In the genomic region with DNA sequence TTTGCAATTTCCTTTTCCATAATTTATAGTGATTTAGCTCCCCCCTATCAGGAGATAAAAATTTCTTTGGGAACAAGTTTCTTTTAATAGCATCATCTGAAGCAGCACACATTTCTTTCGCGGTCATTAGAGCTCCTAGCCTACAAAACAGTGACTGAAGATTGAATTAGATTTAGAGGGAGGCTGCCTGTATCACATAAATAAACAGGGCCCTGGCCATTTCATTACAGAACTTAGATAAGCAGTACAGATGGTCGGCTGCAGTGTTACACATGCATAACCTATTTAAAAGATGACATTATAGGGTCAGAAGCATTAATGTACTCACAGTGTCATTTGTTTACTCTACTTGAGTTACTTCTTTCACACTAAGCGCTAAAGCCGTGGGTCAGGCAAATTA, we compare ENCODE assay signal across 13 cellular contexts.
A peak's percentile ranks its signal among the peaks of the same experiment; 100 is the strongest.
DNase-seq lines count a peak whose midpoint lies in the region; ATAC-seq, FAIRE-seq and TF ChIP-seq lines count a peak whose summit lies in the region.
"Had no signal": no experiment of that assay in that cellular context is flagged by ENCODE, and none has a peak within 500 bp of the region (broad histone marks: within the 10 kb centered on the region; RNA-seq: fewer than 3 reads in every experiment).

No MANE protein-coding gene starts in this region.

- WGBS in IMR-90 (ENCODE audit: extremely low coverage in 2 of 2, insufficient read length in 1 of 2), 2 experiments, result 0% methylated on average over 1 of the region's 5 CpGs; no CpG with 5 or more reads in 1 of the 2 experiments

- no peak overlapping the region for H3K4me2 ChIP-seq in IMR-90 (ENCODE audit: low read depth, low read length)
- H3K4me2 ChIP-seq: BLaER1 treated with 17β-estradiol and CSF1 and Interleukin-3, amounts not matched to agents 10 nM and 100 nM had no signal

- TF ChIP-seq RAD21 in IMR-90 (IDR thresholded peaks at IDR 0.05; ENCODE audit: low read length), result no peak

- POLR2A ChIA-PET in IMR-90 (lab: Charles Lee; ENCODE audit: unreplicated experiment), result no interaction called here

- H2AFZ ChIP-seq in IMR-90 (replicated peaks; ENCODE audit: low read length, poor library complexity), result no peak overlapping the region

- TF ChIP-seq POLR2A in IMR-90 (IDR thresholded peaks at IDR 0.05; ENCODE audit: low read depth, low read length), result no peak

- no peak for FAIRE-seq in RCC 7860 (lab: Jason Lieb, UNC)
- FAIRE-seq: GM12892 had no signal

- H3K4me3 ChIP-seq in right atrium auricular region (no peak overlapping the region), IMR-90 (ENCODE audit: insufficient read depth, low read depth, low read length) (no peak overlapping the region)
- H3K4me3 ChIP-seq: BLaER1 treated with 17β-estradiol and CSF1 and Interleukin-3, amounts not matched to agents 10 nM and 100 nM had no signal

- H3K79me1 ChIP-seq in IMR-90 (ENCODE audit: low read depth in 1 of 2, low read length in 2 of 2), result no peaks in the 10 kb centered on the region

- intact Hi-C loops in Right ventricle myocardium superior (cut with DNase I), result loop anchor here (5.0 kb wide), 1 partner anchor 352 kb away; no protein-coding TSS in a partner anchor
- intact Hi-C loops in IMR-90 (cut with micrococcal nuclease), result loop anchor here (10.0 kb wide), 2 partner anchors 185 to 255 kb away; no protein-coding TSS in a partner anchor

- DNase-seq in Right ventricle myocardium superior (no peak), right atrium auricular region (ENCODE audit: low spot score) (no peak), EH (ENCODE audit: low read depth) (peak; percentile 18), IMR-90 (peak; percentile 48), islet precursor cell (no peak), RCC 7860 (ENCODE audit: low spot score) (no peak)
- DNase-seq: 8988T, DMS79, GDM1 had no signal

- no peak overlapping the region for H3K23ac ChIP-seq in IMR-90 (ENCODE audit: low read depth, low read length)

- H3K27me3 ChIP-seq in right atrium auricular region (no peaks in the 10 kb centered on the region), IMR-90 (ENCODE audit: control insufficient read depth, insufficient read depth, low read length) (no peaks in the 10 kb centered on the region)
- H3K27me3 ChIP-seq: BLaER1 treated with 17β-estradiol and CSF1 and Interleukin-3, amounts not matched to agents 10 nM and 100 nM had no signal

- no peak for TF ChIP-seq CTCF in right atrium auricular region (IDR thresholded peaks at IDR 0.05)
- no peak for TF ChIP-seq CTCF in IMR-90 (conservative IDR thresholded peaks at IDR 0.05; ENCODE audit: low read depth, low read length)

- peak; percentile 41 for ATAC-seq in Right ventricle myocardium superior (ENCODE audit: poor library complexity)
- ATAC-seq in IMR-90 (ENCODE audit: low read depth), result 0 out of 2 replicates have a peak, but pooled peaks have one; percentile 34
- peak; percentile 38; the same call in 1 of the 3 replicates for ATAC-seq in SK-N-SH treated with all-trans-retinoic acid at 6 μM for 48 hours
- ATAC-seq in GM21447 (IDR thresholded peaks at IDR 0.05; ENCODE audit: unreplicated experiment), result no peak

- no peak overlapping the region for H4K5ac ChIP-seq in IMR-90 (ENCODE audit: low read depth, low read length)

- no peak overlapping the region for H2AK9ac ChIP-seq in IMR-90 (replicated peaks; ENCODE audit: low read depth, low read length, poor library complexity)

- H3K27ac ChIP-seq in right atrium auricular region, result peak overlapping the region in 1 of 2 donors; percentile 28
- H3K27ac ChIP-seq in IMR-90 (ENCODE audit: insufficient read depth, low read length), result no peak overlapping the region
- H3K27ac ChIP-seq: BLaER1 treated with 17β-estradiol and CSF1 and Interleukin-3, amounts not matched to agents 10 nM and 100 nM had no signal

- H3K18ac ChIP-seq in IMR-90 (ENCODE audit: low read depth, low read length), result no peak overlapping the region

- in situ Hi-C loops in IMR-90 (cut with MboI; ENCODE audit: low sequenced_read_pairs), result loop anchor here (10.0 kb wide), 1 partner anchor 95 kb away; no protein-coding TSS in a partner anchor

- no peak overlapping the region for H2BK15ac ChIP-seq in IMR-90 (ENCODE audit: low read depth, low read length)

- H3K9ac ChIP-seq in IMR-90 (ENCODE audit: low read depth, low read length), result no peak overlapping the region
- H3K9ac ChIP-seq: BLaER1 treated with 17β-estradiol and CSF1 and Interleukin-3, amounts not matched to agents 10 nM and 100 nM had no signal

- H3K4me1 ChIP-seq in right atrium auricular region (peaks cover 0 to 13% of the 10 kb centered on the region in 2 donors), IMR-90 (ENCODE audit: control insufficient read depth, insufficient read depth, low read length) (no peaks in the 10 kb centered on the region; the same call in 1 of the 2 replicates)
- H3K4me1 ChIP-seq: BLaER1 treated with 17β-estradiol and CSF1 and Interleukin-3, amounts not matched to agents 10 nM and 100 nM had no signal

- no peaks in the 10 kb centered on the region for H3K9me3 ChIP-seq in right atrium auricular region
- no peaks in the 10 kb centered on the region for H3K9me3 ChIP-seq in IMR-90 (ENCODE audit: control insufficient read depth, insufficient read depth, low read length)
- H3K9me3 ChIP-seq: BLaER1 treated with 17β-estradiol and CSF1 and Interleukin-3, amounts not matched to agents 10 nM and 100 nM had no signal

- no peak overlapping the region for H2AK5ac ChIP-seq in IMR-90 (ENCODE audit: low read depth, low read length)

- H2BK5ac ChIP-seq in IMR-90 (ENCODE audit: low read depth, low read length, poor library complexity, severe bottlenecking), result no peak overlapping the region

- H4K20me1 ChIP-seq in IMR-90 (ENCODE audit: insufficient read depth, low read length), result no peaks in the 10 kb centered on the region
- H4K20me1 ChIP-seq: BLaER1 treated with 17β-estradiol and CSF1 and Interleukin-3, amounts not matched to agents 10 nM and 100 nM had no signal

- H4K8ac ChIP-seq in IMR-90 (ENCODE audit: low read depth in 2 of 2, low read length in 2 of 2), result no peak overlapping the region

- H3K36me3 ChIP-seq in right atrium auricular region (no peaks in the 10 kb centered on the region), IMR-90 (ENCODE audit: control insufficient read depth, insufficient read depth, low read length) (no peaks in the 10 kb centered on the region)
- H3K36me3 ChIP-seq: BLaER1 treated with 17β-estradiol and CSF1 and Interleukin-3, amounts not matched to agents 10 nM and 100 nM had no signal

- H2BK120ac ChIP-seq in IMR-90 (ENCODE audit: low read depth, low read length), result no peak overlapping the region

- H3K56ac ChIP-seq in IMR-90 (ENCODE audit: extremely low read depth, insufficient read depth, low read length), result no peak overlapping the region

- H3K9me1 ChIP-seq in IMR-90 (ENCODE audit: insufficient read depth, low read length), result no peaks in the 10 kb centered on the region

- H4K91ac ChIP-seq in IMR-90 (ENCODE audit: insufficient read depth, low read depth, low read length), result no peak overlapping the region

- H2BK20ac ChIP-seq in IMR-90 (ENCODE audit: low read depth, low read length), result no peak overlapping the region

- CTCF ChIA-PET in IMR-90 (lab: Yijun Ruan, JAX), result interaction anchor here (0.6 to 0.7 kb wide), 3 partner anchors 18 to 102 kb away, joined by 3 to 4 read pairs (median 3); no protein-coding TSS in a partner anchor

- H3K14ac ChIP-seq in IMR-90 (replicated peaks; ENCODE audit: low read depth, low read length), result no peak overlapping the region

- dilution Hi-C loops in IMR-90 (cut with HindIII; ENCODE audit: low sequenced_read_pairs, unreplicated experiment), result no loop called here

- no peak overlapping the region for H3K4ac ChIP-seq in IMR-90 (ENCODE audit: low read depth, low read length)

- no TSS peak for BruUV-seq in IMR-90 (replicated peaks; lab: Mats Ljungman, UMichigan)

TF ChIP-seq in IMR-90, 13 proteins besides CTCF, POLR2A, EP300 and RAD21:
- no peak for TF ChIP-seq RFX5 (IDR thresholded peaks at IDR 0.05; ENCODE audit: low read depth, low read length)
- no peak for TF ChIP-seq RCOR1 (IDR thresholded peaks at IDR 0.05; ENCODE audit: insufficient replicate concordance, low read length)

TF ChIP-seq in SK-N-SH treated with all-trans-retinoic acid at 6 μM for 48 hours, 23 proteins besides CTCF, POLR2A, EP300 and RAD21 (continues in another document):
- TF ChIP-seq TOX (CRISPR knock-in tag; IDR thresholded peaks at IDR 0.05; ENCODE audit: borderline replicate concordance) (no peak), ZNF70 (CRISPR knock-in tag; IDR thresholded peaks at IDR 0.05) (peak; percentile 49; the same call in 1 of the 2 replicates), ESRRG (CRISPR knock-in tag; IDR thresholded peaks at IDR 0.05) (0 out of 2 replicates have a peak, but pooled peaks have one; percentile 6), ZNF565 (CRISPR knock-in tag; conservative IDR thresholded peaks at IDR 0.05; ENCODE audit: low read depth) (0 out of 2 replicates have a peak, but pooled peaks have one; percentile 10), TCF4 (CRISPR knock-in tag; IDR thresholded peaks at IDR 0.05; ENCODE audit: borderline replicate concordance) (peak; percentile 99), PPARA (CRISPR knock-in tag; IDR thresholded peaks at IDR 0.05; ENCODE audit: borderline replicate concordance) (0 out of 2 replicates have a peak, but pooled peaks have one; percentile 18), OSR1 (CRISPR knock-in tag; IDR thresholded peaks at IDR 0.05) (no peak), ISL1 (CRISPR knock-in tag; IDR thresholded peaks at IDR 0.05) (peak; percentile 86), RARB (CRISPR knock-in tag; IDR thresholded peaks at IDR 0.05) (no peak)
- TF ChIP-seq, protein P1, sequence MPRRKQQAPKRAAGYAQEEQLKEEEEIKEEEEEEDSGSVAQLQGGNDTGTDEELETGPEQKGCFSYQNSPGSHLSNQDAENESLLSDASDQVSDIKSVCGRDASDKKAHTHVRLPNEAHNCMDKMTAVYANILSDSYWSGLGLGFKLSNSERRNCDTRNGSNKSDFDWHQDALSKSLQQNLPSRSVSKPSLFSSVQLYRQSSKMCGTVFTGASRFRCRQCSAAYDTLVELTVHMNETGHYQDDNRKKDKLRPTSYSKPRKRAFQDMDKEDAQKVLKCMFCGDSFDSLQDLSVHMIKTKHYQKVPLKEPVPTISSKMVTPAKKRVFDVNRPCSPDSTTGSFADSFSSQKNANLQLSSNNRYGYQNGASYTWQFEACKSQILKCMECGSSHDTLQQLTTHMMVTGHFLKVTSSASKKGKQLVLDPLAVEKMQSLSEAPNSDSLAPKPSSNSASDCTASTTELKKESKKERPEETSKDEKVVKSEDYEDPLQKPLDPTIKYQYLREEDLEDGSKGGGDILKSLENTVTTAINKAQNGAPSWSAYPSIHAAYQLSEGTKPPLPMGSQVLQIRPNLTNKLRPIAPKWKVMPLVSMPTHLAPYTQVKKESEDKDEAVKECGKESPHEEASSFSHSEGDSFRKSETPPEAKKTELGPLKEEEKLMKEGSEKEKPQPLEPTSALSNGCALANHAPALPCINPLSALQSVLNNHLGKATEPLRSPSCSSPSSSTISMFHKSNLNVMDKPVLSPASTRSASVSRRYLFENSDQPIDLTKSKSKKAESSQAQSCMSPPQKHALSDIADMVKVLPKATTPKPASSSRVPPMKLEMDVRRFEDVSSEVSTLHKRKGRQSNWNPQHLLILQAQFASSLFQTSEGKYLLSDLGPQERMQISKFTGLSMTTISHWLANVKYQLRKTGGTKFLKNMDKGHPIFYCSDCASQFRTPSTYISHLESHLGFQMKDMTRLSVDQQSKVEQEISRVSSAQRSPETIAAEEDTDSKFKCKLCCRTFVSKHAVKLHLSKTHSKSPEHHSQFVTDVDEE (CRISPR knock-in tag; IDR thresholded peaks at IDR 0.05), result peak; percentile 94

Comparison
In these comparisons a context has a peak if more than half of its experiments do, and no peak if none do; other contexts are left out.
1. DNase-seq: peak in EH (single experiment) and IMR-90 (single experiment); none in Right ventricle myocardium superior (single experiment), right atrium auricular region (single experiment), islet precursor cell (single experiment) and RCC 7860 (single experiment).